In the genomic region with DNA sequence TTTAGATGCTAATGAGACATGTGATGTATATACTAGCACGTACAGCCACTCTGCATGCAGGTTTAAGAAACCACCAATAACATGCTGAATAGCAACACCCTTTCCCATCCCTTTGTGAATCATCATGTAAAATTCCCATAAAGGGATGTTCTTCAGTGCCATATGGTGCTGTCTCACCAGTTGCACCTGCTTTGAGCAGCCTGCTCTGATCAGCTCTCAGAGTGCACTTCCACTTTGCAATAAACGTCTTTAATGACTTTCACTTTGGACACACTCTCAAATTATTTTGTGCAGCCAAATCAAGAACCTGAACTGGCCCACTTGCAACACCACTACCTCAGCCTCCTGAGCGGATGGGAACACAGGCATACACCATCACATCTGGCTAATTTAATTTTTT, we compare ENCODE assay signal across 23 cellular contexts.
"Had no signal": no experiment of that assay in that cellular context is flagged by ENCODE, and none has a peak within 500 bp of the region (broad histone marks: within the 10 kb centered on the region; RNA-seq: fewer than 3 reads in every experiment).

No MANE protein-coding gene starts in this region.

- H3K27ac ChIP-seq: coronary artery, esophagus squamous epithelium, heart right ventricle, pancreas, psoas muscle, right atrium auricular region, spleen, thoracic aorta had no signal

- DNase-seq: activated B cell treated with CpG ODN at 0.5 μM for 24 hours; activated CD4-positive, alpha-beta T cell treated with anti-CD3 and anti-CD28 coated beads for 36 hours; activated CD4-positive, alpha-beta T cell treated with anti-CD3 and anti-CD28 coated beads, Interleukin-2, amount 50 U/mL, for 4 hours; activated CD8-positive, alpha-beta memory T cell treated with anti-CD3 and anti-CD28 coated beads for 24 hours; activated CD8-positive, alpha-beta memory T cell treated with anti-CD3 and anti-CD28 coated beads, Interleukin-2, amount 50 U/mL, for 4 hours; activated T-cell treated with anti-CD3 and anti-CD28 coated beads, Interleukin-2, amount 50 U/mL, for 24 hours; esophagus squamous epithelium; heart right ventricle; islet precursor cell; left cardiac atrium; mucosa of descending colon; nephron progenitor cell; pancreas; psoas muscle; spleen; stimulated activated CD4-positive, alpha-beta T cell treated with anti-CD3 and anti-CD28 coated beads, Interleukin-4, amount 100 ng/mL, for 1 hour; stimulated activated naive CD4-positive, alpha-beta T cell; T1000 had no signal

- H3K27me3 ChIP-seq: esophagus squamous epithelium, heart right ventricle, pancreas, right atrium auricular region, spleen had no signal

- H3K4me1 ChIP-seq: esophagus squamous epithelium, heart right ventricle, pancreas, psoas muscle, right atrium auricular region, spleen had no signal

- H3K4me3 ChIP-seq: coronary artery, esophagus squamous epithelium, heart right ventricle, mucosa of descending colon, pancreas, psoas muscle, right atrium auricular region, spleen, thoracic aorta had no signal

- H3K36me3 ChIP-seq: esophagus squamous epithelium, heart right ventricle, pancreas, right atrium auricular region, spleen, thoracic aorta had no signal

- ATAC-seq: activated CD4-positive, alpha-beta T cell treated with anti-CD3 and anti-CD28 coated beads for 36 hours; activated naive CD4-positive, alpha-beta T cell treated with anti-CD3 and anti-CD28 coated beads, Interleukin-2, amount 50 U/mL, for 72 hours; activated T-helper 17 cell treated with anti-CD3 and anti-CD28 coated beads, Interleukin-2, amount 50 U/mL, for 72 hours; heart right ventricle; left cardiac atrium; mucosa of descending colon; pancreas; psoas muscle had no signal

- H3K9me3 ChIP-seq: esophagus squamous epithelium, mucosa of descending colon, pancreas, psoas muscle, right atrium auricular region, thoracic aorta had no signal
